ENCODE assay signal across 8 cellular contexts in the genomic region with DNA sequence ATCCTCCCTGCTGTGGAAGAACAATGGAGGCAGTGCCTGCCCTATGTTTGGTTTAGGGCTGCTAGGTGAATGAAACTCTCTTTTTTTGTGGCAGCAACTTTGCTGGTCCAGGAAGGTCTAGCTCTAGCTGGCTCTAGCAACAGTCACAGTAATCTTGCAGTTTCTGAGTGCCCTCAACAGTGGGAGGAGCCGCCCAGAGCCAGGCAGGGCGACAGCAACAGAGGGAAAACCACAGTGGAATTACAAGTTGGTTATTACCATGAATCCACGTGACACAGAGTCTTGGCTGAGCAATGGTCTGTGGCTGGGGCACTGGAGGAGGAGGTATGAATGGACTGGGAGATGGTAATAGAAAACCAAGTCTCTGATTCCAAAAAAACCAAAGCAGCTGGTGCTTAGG. TPM values are rescaled to one million over a fixed set of nuclear protein-coding genes. Genes with fewer than 3 reads are reported as not detected.
DNase-seq lines count a peak whose midpoint lies in the region; ATAC-seq and TF ChIP-seq lines count a peak whose summit lies in the region.

No MANE protein-coding gene starts in this region.

- peak in 1 of 5 donors; percentile 47 for DNase-seq in CD4-positive, alpha-beta memory T cell
- peak in 52 of 61 donors; percentile 8 to 86 (median 51) for DNase-seq in caudate nucleus (lab: John Stamatoyannopoulos, UW)
- peak; percentile 90 for DNase-seq in medulla oblongata (ENCODE audit: extremely low spot score)
- peak; percentile 89 for DNase-seq in upper lobe of right lung
- no peak for DNase-seq in progenitor cell of endocrine pancreas (ENCODE audit: low spot score, unreplicated experiment)

- H3K4me3 Mint-ChIP-seq in CD4-positive, alpha-beta memory T cell, result peak overlapping the region in 6 of 8 donors; percentile 4 to 65 (median 50)
- no peak overlapping the region for H3K4me3 Mint-ChIP-seq in progenitor cell of endocrine pancreas (ENCODE audit: low read depth)

- H3K9me2 ChIP-seq in OCI-LY1 (ENCODE audit: low read depth, low read length), result no peaks in the 10 kb centered on the region

- H3K9me3 Mint-ChIP-seq in CD4-positive, alpha-beta memory T cell, result no peaks in the 10 kb centered on the region
- no peaks in the 10 kb centered on the region for H3K9me3 Mint-ChIP-seq in progenitor cell of endocrine pancreas (ENCODE audit: low read depth)

- no peaks in the 10 kb centered on the region for H3K27me3 ChIP-seq in CD4-positive, alpha-beta memory T cell (ENCODE audit: insufficient read depth, low read length)
- H3K27me3 ChIP-seq in OCI-LY1 (ENCODE audit: insufficient read depth, low read length), result no peaks in the 10 kb centered on the region
- no peaks in the 10 kb centered on the region for H3K27me3 ChIP-seq in upper lobe of right lung

- no peaks in the 10 kb centered on the region for H4K20me1 ChIP-seq in OCI-LY1 (ENCODE audit: insufficient read depth, low read length)

- H3K27ac ChIP-seq in CD4-positive, alpha-beta memory T cell (ENCODE audit: low read depth, low read length), result peak overlapping the region; percentile 12
- H3K27ac ChIP-seq in OCI-LY1 (ENCODE audit: low read depth, low read length, poor library complexity, severe bottlenecking) (peak overlapping the region; percentile 98), caudate nucleus (ENCODE audit: low read depth, low read length) (peak overlapping the region; percentile 72), upper lobe of right lung (peak overlapping the region; percentile 80)

- H3K36me3 Mint-ChIP-seq in CD4-positive, alpha-beta memory T cell, result peaks cover 28 to 60% of the 10 kb centered on the region in 2 donors
- H3K36me3 Mint-ChIP-seq in progenitor cell of endocrine pancreas (ENCODE audit: insufficient read depth), result peaks cover 7% of the 10 kb centered on the region

- no peak overlapping the region for H3K4me3 ChIP-seq in CD4-positive, alpha-beta memory T cell (ENCODE audit: low read length in 2 of 2)
- H3K4me3 ChIP-seq in OCI-LY1 (ENCODE audit: low read depth, low read length, poor library complexity, severe bottlenecking), result peak overlapping the region; percentile 32
- no peak overlapping the region for H3K4me3 ChIP-seq in upper lobe of right lung

- H3K4me1 ChIP-seq in CD4-positive, alpha-beta memory T cell (ENCODE audit: insufficient read depth, low read length), result peaks cover 53% of the 10 kb centered on the region
- peaks cover 74% of the 10 kb centered on the region for H3K4me1 ChIP-seq in OCI-LY1 (ENCODE audit: insufficient read depth, low read length, severe bottlenecking)
- H3K4me1 ChIP-seq in upper lobe of right lung, result peaks cover 87% of the 10 kb centered on the region

- peaks cover 20% of the 10 kb centered on the region; the same call in 1 of the 2 replicates for H3F3A ChIP-seq in OCI-LY1 (ENCODE audit: insufficient read depth, low read length)

- TF ChIP-seq CTCF in OCI-LY1 (IDR thresholded peaks at IDR 0.05; ENCODE audit: low read length) (no peak), upper lobe of right lung (IDR thresholded peaks at IDR 0.05) (no peak), progenitor cell of endocrine pancreas (IDR thresholded peaks at IDR 0.05; ENCODE audit: unreplicated experiment) (no peak)

- H3K9ac ChIP-seq in OCI-LY1 (ENCODE audit: low read length), result peak overlapping the region; percentile 49

- peak; percentile 39 for ATAC-seq in HG02642 (IDR thresholded peaks at IDR 0.05; ENCODE audit: poor library complexity, unreplicated experiment)
- peak; percentile 86 for ATAC-seq in upper lobe of right lung
- no peak for ATAC-seq in GM18861 (IDR thresholded peaks at IDR 0.05; ENCODE audit: unreplicated experiment)

- H3K27ac Mint-ChIP-seq in CD4-positive, alpha-beta memory T cell, result peak overlapping the region; percentile 70 to 91 (median 83)
- no peak overlapping the region for H3K27ac Mint-ChIP-seq in progenitor cell of endocrine pancreas

- POLR2A ChIA-PET in CD4-positive, alpha-beta memory T cell (lab: Charles Lee; ENCODE audit: partially characterized antibody), result interaction anchor here (1.5 kb wide), 1 partner anchor 21 kb away, joined by 4 read pairs; a partner anchor contains a TSS

- H3K27me3 Mint-ChIP-seq in CD4-positive, alpha-beta memory T cell, result no peaks in the 10 kb centered on the region
- no peaks in the 10 kb centered on the region for H3K27me3 Mint-ChIP-seq in progenitor cell of endocrine pancreas

- peaks cover 16% of the 10 kb centered on the region for H3K79me2 ChIP-seq in OCI-LY1 (ENCODE audit: insufficient read depth, low read length)

- peaks cover 36% of the 10 kb centered on the region for H3K36me3 ChIP-seq in CD4-positive, alpha-beta memory T cell (ENCODE audit: insufficient read depth, low read length)
- peaks cover 25% of the 10 kb centered on the region for H3K36me3 ChIP-seq in OCI-LY1 (ENCODE audit: insufficient read depth, low read length)
- peaks cover 33% of the 10 kb centered on the region for H3K36me3 ChIP-seq in upper lobe of right lung

- no peak overlapping the region for H2AFZ ChIP-seq in OCI-LY1 (ENCODE audit: low read length)

- peak overlapping the region; percentile 61 for H3K4me2 ChIP-seq in OCI-LY1 (ENCODE audit: low read length)

- peaks cover 36 to 64% (median 48%) of the 10 kb centered on the region in 4 donors for H3K4me1 Mint-ChIP-seq in CD4-positive, alpha-beta memory T cell
- peaks cover 33% of the 10 kb centered on the region for H3K4me1 Mint-ChIP-seq in progenitor cell of endocrine pancreas (ENCODE audit: low read depth)

- intact Hi-C loops in CD4-positive, alpha-beta memory T cell (cut with micrococcal nuclease), result no loop called here
- intact Hi-C loops in upper lobe of right lung (cut with DNase I), result no loop called here

- H3K9me3 ChIP-seq in CD4-positive, alpha-beta memory T cell (ENCODE audit: control insufficient read depth in 1 of 2, low read length in 2 of 2), result no peaks in the 10 kb centered on the region
- H3K9me3 ChIP-seq in OCI-LY1 (ENCODE audit: low read length) (no peaks in the 10 kb centered on the region), upper lobe of right lung (no peaks in the 10 kb centered on the region)

- CTCF ChIA-PET in CD4-positive, alpha-beta memory T cell (lab: Charles Lee; ENCODE audit: partially characterized antibody), result interaction anchor here (1.1 to 1.4 kb wide), 3 partner anchors 10 to 171 kb away, joined by 4 read pairs; no protein-coding TSS in a partner anchor

RNA-seq across cellular contexts. Expression of a gene that starts 10.3 kb away (rescaled TPM):
- total RNA-seq in CD4-positive, alpha-beta memory T cell, result not detected
- polyA plus RNA-seq in CD4-positive, alpha-beta memory T cell, result not detected
- total RNA-seq in upper lobe of right lung (not detected), progenitor cell of endocrine pancreas (0.16 TPM in 1 of 2 replicates, not detected in the other)

RNA-seq across cellular contexts. Expression of a gene that starts 11.8 kb away (rescaled TPM):
- total RNA-seq in CD4-positive, alpha-beta memory T cell, result 10 to 100 TPM; 38.5 to 39.9 TPM
- polyA plus RNA-seq in CD4-positive, alpha-beta memory T cell, result 1 to 10 TPM; 5.9 to 7.3 TPM
- 45.3 TPM for total RNA-seq in upper lobe of right lung
- total RNA-seq in progenitor cell of endocrine pancreas, result 40.1 and 43.2 TPM in 2 replicates

RNA-seq across cellular contexts. Expression of a gene that starts 20.4 kb away (rescaled TPM):
- 10 to 100 TPM; 41.8 to 43.3 TPM for total RNA-seq in CD4-positive, alpha-beta memory T cell
- 10 to 100 TPM; 11.9 to 19.3 TPM for polyA plus RNA-seq in CD4-positive, alpha-beta memory T cell
- total RNA-seq in upper lobe of right lung, result 27.5 TPM
- 0.42 and 0.43 TPM in 2 replicates for total RNA-seq in progenitor cell of endocrine pancreas

RNA-seq across cellular contexts. Expression of a gene that starts 21.8 kb away (rescaled TPM):
- 10 to 100 TPM; 77.7 to 80.6 TPM for total RNA-seq in CD4-positive, alpha-beta memory T cell
- 10 to 100 TPM; 63.4 to 73.1 TPM for polyA plus RNA-seq in CD4-positive, alpha-beta memory T cell
- total RNA-seq in upper lobe of right lung (154 TPM), progenitor cell of endocrine pancreas (68.8 and 70.3 TPM in 2 replicates)

RNA-seq across cellular contexts. Expression of a gene that starts 34.7 kb away (rescaled TPM):
- under 1 TPM in 1 of 2 experiments, not detected in 1; 0.36 TPM for total RNA-seq in CD4-positive, alpha-beta memory T cell
- polyA plus RNA-seq in CD4-positive, alpha-beta memory T cell, result not detected
- 0.78 TPM for total RNA-seq in upper lobe of right lung
- 2.7 TPM in 2 replicates for total RNA-seq in progenitor cell of endocrine pancreas

Comparison
In these comparisons a context has a peak if more than half of its experiments do, and no peak if none do; other contexts are left out.
1. H3K27ac ChIP-seq: peak in every context shown above with its lines; median percentile 98 in OCI-LY1; 80 in upper lobe of right lung; 72 in caudate nucleus; 12 in CD4-positive, alpha-beta memory T cell.
2. RNA of a gene that starts 20.4 kb away (total RNA-seq): 41.8 to 43.3 TPM in CD4-positive, alpha-beta memory T cell and 27.5 TPM in upper lobe of right lung (single experiment); 0.42 to 0.43 TPM in progenitor cell of endocrine pancreas; every median in the first group is over 10 times any median in the second.